ENCODE assay signal across 25 cellular contexts in the genomic region with DNA sequence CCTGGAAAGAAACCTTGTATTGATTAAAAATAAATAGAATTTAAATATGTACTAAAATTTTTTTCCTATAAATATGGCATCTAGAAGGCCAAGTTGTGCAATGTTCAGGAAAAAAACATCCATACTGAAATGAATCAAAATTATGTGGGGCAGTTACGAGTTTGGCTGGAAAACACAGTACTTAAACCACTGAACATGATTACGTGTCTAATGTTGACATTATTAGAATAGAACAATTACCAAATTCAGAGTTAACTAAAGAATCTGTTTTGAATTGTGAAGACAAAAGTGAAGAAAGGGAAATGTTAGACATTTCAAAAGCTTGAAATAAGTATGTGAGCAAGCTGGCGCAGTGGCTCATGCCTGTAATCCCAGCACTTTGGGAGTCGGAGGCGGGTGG. TPM values are rescaled to one million over a fixed set of nuclear protein-coding genes. Genes with fewer than 3 reads are reported as not detected.
"Had no signal": no experiment of that assay in that cellular context is flagged by ENCODE, and none has a peak within 500 bp of the region (broad histone marks: within the 10 kb centered on the region; RNA-seq: fewer than 3 reads in every experiment).

No MANE protein-coding gene starts in this region.

- H3K27ac ChIP-seq: adrenal gland, brain microvascular endothelial cell, SJCRH30, SK-N-MC had no signal

- H3K36me3 ChIP-seq: adrenal gland, brain microvascular endothelial cell, MG63, SJCRH30 had no signal

- H3K4me1 ChIP-seq: SJCRH30 had no signal

- DNase-seq: activated CD4-positive, alpha-beta T cell treated with anti-CD3 and anti-CD28 coated beads, Interleukin-2, amount 10 ng/mL, durations not matched to agents 7 days and 5 days; activated CD4-positive, alpha-beta T cell treated with anti-CD3 and anti-CD28 coated beads, Interleukin-2, amount 50 U/mL, for 48 hours; activated CD8-positive, alpha-beta T cell treated with anti-CD3 and anti-CD28 coated beads, Interleukin-2, amount 10 ng/mL, durations not matched to agents 7 days and 5 days; activated gamma-delta T cell; activated naive CD4-positive, alpha-beta T cell treated with Interleukin-2 at 50 U/mL for 16 hours; activated T-cell treated with anti-CD3 and anti-CD28 coated beads, Interleukin-2, amount 50 U/mL, for 24 hours; adrenal gland; brain microvascular endothelial cell; central memory CD4-positive, alpha-beta T cell; Kasumi-1; KG1; MG63; NCI-H1048; NCI-H1105 treated with DMSO at 0.1 percent for 48 hours; NCI-H1436; NCI-H1694 treated with DMSO at 0.1 percent for 48 hours; NCI-H2029; NCI-H345; NCI-H524 treated with DMSO at 0.1 percent for 48 hours; SHP77; SJCRH30 had no signal

- FAIRE-seq: TTC549 had no signal

- H3K9me3 ChIP-seq: adrenal gland, MG63, SJCRH30 had no signal

- H3K4me3 ChIP-seq: adrenal gland, MG63, SJCRH30, SK-N-MC had no signal

- ATAC-seq: activated CD8-positive, alpha-beta T cell treated with anti-CD3 and anti-CD28 coated beads, Interleukin-2, amount 10 ng/mL, durations not matched to agents 7 days and 5 days; Panc1 had no signal

RNA-seq across cellular contexts. Expression of gene KLHL31, which starts 57.2 kb away (rescaled TPM):
- total RNA-seq: RPMI7951 had no signal
